Comparison of ENCODE assay signal across 29 cellular contexts in genomic region chr1:47921935-47922415, GRCh38.
"Had no signal": no experiment of that assay in that cellular context is flagged by ENCODE, and none has a peak within 500 bp of the region (broad histone marks: within the 10 kb centered on the region; RNA-seq: fewer than 3 reads in every experiment).

No MANE protein-coding gene starts in this region.

- H3K27ac ChIP-seq: pancreas, psoas muscle, stomach, thyroid gland, upper lobe of left lung, vagina had no signal

- H3K4me3 Mint-ChIP-seq: activated naive CD8-positive, alpha-beta T cell; activated T-cell treated with anti-CD3 and anti-CD28 coated beads, Interleukin-2, amount 50 U/mL, for 72 hours; brain; stimulated activated naive B cell treated with anti-CD40 and anti-IgM and Interleukin-4, amounts not matched to agents 10 μg/mL and 1 μg/mL and 100 μg/mL, for 72 hours; T-helper 1 cell treated with Interleukin-12 subunit alpha and Interleukin-12 subunit beta and Interleukin-4 antibody, amounts not matched to agents 30 μg/mL and 1 μg/mL, for 36 hours had no signal

- FAIRE-seq: endothelial cell of umbilical vein, keratinocyte, pancreas had no signal

- H3K36me3 ChIP-seq: pancreas, stomach, thyroid gland, upper lobe of left lung, vagina had no signal

- H3K4me3 ChIP-seq: pancreas, psoas muscle, stomach, thyroid gland, upper lobe of left lung, vagina had no signal

- H3K27me3 ChIP-seq: pancreas, stomach, thyroid gland, upper lobe of left lung, vagina had no signal

- H3K9me3 Mint-ChIP-seq: activated T-cell treated with anti-CD3 and anti-CD28 coated beads, Interleukin-2, amount 50 U/mL, for 72 hours; brain; stimulated activated naive B cell treated with anti-CD40 and anti-IgM and Interleukin-4, amounts not matched to agents 10 μg/mL and 1 μg/mL and 100 μg/mL, for 72 hours; T-helper 1 cell treated with Interleukin-12 subunit alpha and Interleukin-12 subunit beta and Interleukin-4 antibody, amounts not matched to agents 30 μg/mL and 1 μg/mL, for 36 hours had no signal

- H3K4me1 Mint-ChIP-seq: stimulated activated naive B cell treated with anti-CD40 and anti-IgM and Interleukin-4, amounts not matched to agents 10 μg/mL and 1 μg/mL and 100 μg/mL, for 72 hours had no signal

- ATAC-seq: activated T-cell treated with anti-CD3 and anti-CD28 coated beads, Interleukin-2, amount 50 U/mL, for 72 hours; esophagus mucosa; left cardiac atrium; pancreas; psoas muscle; stimulated activated naive B cell treated with anti-CD40 and anti-IgM and Interleukin-4, amounts not matched to agents 10 μg/mL and 1 μg/mL and 100 μg/mL, for 72 hours had no signal

- H3K27ac Mint-ChIP-seq: activated naive CD8-positive, alpha-beta T cell; activated T-cell treated with anti-CD3 and anti-CD28 coated beads, Interleukin-2, amount 50 U/mL, for 72 hours; brain; stimulated activated naive B cell treated with anti-CD40 and anti-IgM and Interleukin-4, amounts not matched to agents 10 μg/mL and 1 μg/mL and 100 μg/mL, for 72 hours; T-helper 1 cell treated with Interleukin-12 subunit alpha and Interleukin-12 subunit beta and Interleukin-4 antibody, amounts not matched to agents 30 μg/mL and 1 μg/mL, for 36 hours had no signal

- H3K4me1 ChIP-seq: pancreas, psoas muscle, thyroid gland had no signal

- DNase-seq: activated CD4-positive, alpha-beta T cell treated with anti-CD3 and anti-CD28 coated beads for 4 hours; activated CD4-positive, alpha-beta T cell treated with anti-CD3 and anti-CD28 coated beads, Interleukin-2, amount 50 U/mL, for 4 hours; activated CD4-positive, CD25-positive, alpha-beta regulatory T cell; activated naive CD4-positive, alpha-beta T cell; activated T-cell treated with anti-CD3 and anti-CD28 coated beads for 4 hours; activated T-cell treated with anti-CD3 and anti-CD28 coated beads, Interleukin-2, amount 50 U/mL, for 72 hours; caudate nucleus; foreskin fibroblast; head of caudate nucleus; hippocampal formation; left cardiac atrium; mammary epithelial cell; nucleus accumbens; pancreas; psoas muscle; stimulated activated CD4-positive, alpha-beta T cell treated with anti-CD3 and anti-CD28 coated beads, Interleukin-15, amount 100 ng/mL, for 24 hours; stimulated activated CD4-positive, alpha-beta T cell treated with anti-CD3 and anti-CD28 coated beads, Interleukin-2, amount 100 ng/mL, for 24 hours; stimulated activated naive B cell treated with anti-CD40 and anti-IgM and Interleukin-4, amounts not matched to agents 10 μg/mL and 1 μg/mL and 100 μg/mL, for 72 hours; stomach; T-helper 9 cell; thyroid gland; upper lobe of left lung had no signal

- H3K27me3 Mint-ChIP-seq: brain had no signal

- H3K9me3 ChIP-seq: pancreas, psoas muscle, stomach, thyroid gland, upper lobe of left lung, vagina had no signal

- H3K36me3 Mint-ChIP-seq: activated naive CD8-positive, alpha-beta T cell; brain; stimulated activated naive B cell treated with anti-CD40 and anti-IgM and Interleukin-4, amounts not matched to agents 10 μg/mL and 1 μg/mL and 100 μg/mL, for 72 hours had no signal
